Comparison of ENCODE assay signal across 14 cellular contexts in genomic region chr10:17092216-17092944, GRCh38.
"Had no signal": no experiment of that assay in that cellular context is flagged by ENCODE, and none has a peak within 500 bp of the region (broad histone marks: within the 10 kb centered on the region; RNA-seq: fewer than 3 reads in every experiment).

No MANE protein-coding gene starts in this region.

- H3K9me3 Mint-ChIP-seq: immature natural killer cell had no signal

- H3K27ac ChIP-seq: right lobe of liver, stomach, thoracic aorta had no signal

- DNase-seq: activated CD4-positive, alpha-beta memory T cell treated with anti-CD3 and anti-CD28 coated beads, Interleukin-2, amount 10 ng/mL, durations not matched to agents 7 days and 5 days; activated CD4-positive, alpha-beta T cell treated with anti-CD3 and anti-CD28 coated beads for 36 hours; activated naive CD4-positive, alpha-beta T cell; activated naive CD8-positive, alpha-beta T cell treated with anti-CD3 and anti-CD28 coated beads, Interleukin-2, amount 50 U/mL, for 24 hours; aorta; cortex of kidney; effector CD8-positive, alpha-beta T cell; foreskin melanocyte; immature natural killer cell; nephron progenitor cell; right lobe of liver; stomach; T1000 had no signal

- H3K9me3 ChIP-seq: right lobe of liver, thoracic aorta had no signal

- H3K36me3 ChIP-seq: right lobe of liver, stomach, thoracic aorta had no signal

- H3K4me3 Mint-ChIP-seq: activated CD4-positive, alpha-beta memory T cell treated with anti-CD3 and anti-CD28 coated beads, Interleukin-2, amount 10 ng/mL, durations not matched to agents 7 days and 5 days; activated CD4-positive, alpha-beta T cell treated with anti-CD3 and anti-CD28 coated beads for 36 hours; activated naive CD8-positive, alpha-beta T cell treated with anti-CD3 and anti-CD28 coated beads, Interleukin-2, amount 50 U/mL, for 24 hours; immature natural killer cell; nephron progenitor cell had no signal

- H3K4me1 Mint-ChIP-seq: immature natural killer cell, nephron progenitor cell had no signal

- H3K27me3 Mint-ChIP-seq: activated CD4-positive, alpha-beta memory T cell treated with anti-CD3 and anti-CD28 coated beads, Interleukin-2, amount 10 ng/mL, durations not matched to agents 7 days and 5 days; activated CD4-positive, alpha-beta T cell treated with anti-CD3 and anti-CD28 coated beads for 36 hours; activated naive CD8-positive, alpha-beta T cell treated with anti-CD3 and anti-CD28 coated beads, Interleukin-2, amount 50 U/mL, for 24 hours had no signal

- H3K4me1 ChIP-seq: right lobe of liver, stomach had no signal

- H3K27ac Mint-ChIP-seq: activated CD4-positive, alpha-beta memory T cell treated with anti-CD3 and anti-CD28 coated beads, Interleukin-2, amount 10 ng/mL, durations not matched to agents 7 days and 5 days; activated CD4-positive, alpha-beta T cell treated with anti-CD3 and anti-CD28 coated beads for 36 hours; activated naive CD8-positive, alpha-beta T cell treated with anti-CD3 and anti-CD28 coated beads, Interleukin-2, amount 50 U/mL, for 24 hours; immature natural killer cell; nephron progenitor cell had no signal

- H3K4me3 ChIP-seq: right lobe of liver, stomach, thoracic aorta had no signal

- H3K27me3 ChIP-seq: right lobe of liver, stomach had no signal

- ATAC-seq: activated CD4-positive, alpha-beta T cell treated with anti-CD3 and anti-CD28 coated beads for 36 hours; activated naive CD8-positive, alpha-beta T cell treated with anti-CD3 and anti-CD28 coated beads, Interleukin-2, amount 50 U/mL, for 24 hours; right lobe of liver had no signal
